In the genomic region with DNA sequence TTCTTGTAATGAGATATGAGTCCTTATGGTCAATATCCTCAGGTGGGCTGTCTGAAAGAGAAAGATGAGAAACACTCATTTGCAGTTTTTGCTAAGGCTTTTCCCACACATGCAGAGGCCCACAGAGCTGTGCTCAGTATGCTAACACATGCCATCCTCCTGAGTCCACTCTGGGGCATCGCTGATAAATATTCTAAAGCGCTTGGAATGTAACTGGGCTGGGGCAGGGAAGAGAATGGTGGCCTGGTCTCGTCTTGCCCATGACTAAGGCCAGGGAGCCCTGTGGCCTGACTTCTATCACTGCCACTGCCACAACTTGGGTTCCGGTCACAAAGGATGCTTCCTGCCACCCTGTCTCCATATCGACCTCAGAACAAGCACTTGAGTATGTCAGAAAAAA, we compare ENCODE assay signal across 23 cellular contexts.
DNase-seq lines count a peak whose midpoint lies in the region; ATAC-seq and TF ChIP-seq lines count a peak whose summit lies in the region.
"Had no signal": no experiment of that assay in that cellular context is flagged by ENCODE, and none has a peak within 500 bp of the region (broad histone marks: within the 10 kb centered on the region; RNA-seq: fewer than 3 reads in every experiment).

No MANE protein-coding gene starts in this region.

- H3K4me1 Mint-ChIP-seq in T-helper 17 cell (peaks cover 81% of the 10 kb centered on the region), nephron (peaks cover 19% of the 10 kb centered on the region)

- WGBS in testis, 2 donors = 84 to 87% methylated on average over 5 of the region's 5 CpGs

- no peak for ATAC-seq in T-helper 17 cell

- no peaks in the 10 kb centered on the region for H3K27me3 ChIP-seq in effector memory CD4-positive, alpha-beta T cell (replicated peaks; ENCODE audit: control insufficient read depth, insufficient read depth, low read length, poor library complexity, severe bottlenecking)
- no peaks in the 10 kb centered on the region for H3K27me3 ChIP-seq in testis
- H3K27me3 ChIP-seq: brain microvascular endothelial cell, Peyer's patch, sigmoid colon had no signal

- peak; percentile 77 for DNase-seq in EH (ENCODE audit: low read depth)
- DNase-seq in T-helper 17 cell = no peak
- DNase-seq in effector memory CD4-positive, alpha-beta T cell = no peak
- no peak for DNase-seq in testis
- DNase-seq in NCI-H187 treated with DMSO at 0.1 percent for 48 hours (lab: John Stamatoyannopoulos, UW) = no peak
- DNase-seq in Ammon's horn (ENCODE audit: low spot score) = no peak
- no peak for DNase-seq in NCI-H1092 (lab: John Stamatoyannopoulos, UW)
- DNase-seq: activated CD8-positive, alpha-beta memory T cell treated with anti-CD3 and anti-CD28 coated beads, Interleukin-2, amount 50 U/mL, for 48 hours; activated naive CD4-positive, alpha-beta T cell; brain microvascular endothelial cell; cortex of kidney; DMS153; KG1; NCI-H2029 treated with DMSO at 0.1 percent for 48 hours; NCI-H446 treated with DMSO at 0.1 percent for 48 hours; NK-92 treated with Interleukin-12 subunit alpha and Interleukin-12 subunit beta, amount 100 ng/mL, for 24 hours; Peyer's patch; posterior cingulate gyrus; sigmoid colon; stimulated activated naive CD4-positive, alpha-beta T cell treated with Interleukin-2 at 50 U/mL for 16 hours; T-helper 9 cell had no signal

- peak overlapping the region; percentile 45 for H3K27ac ChIP-seq in effector memory CD4-positive, alpha-beta T cell (ENCODE audit: insufficient read depth, low read length, poor library complexity, severe bottlenecking)
- H3K27ac ChIP-seq in testis = no peak overlapping the region
- H3K27ac ChIP-seq: brain microvascular endothelial cell, sigmoid colon had no signal

- no peaks in the 10 kb centered on the region for H3K9me3 Mint-ChIP-seq in nephron

- H3K4me3 Mint-ChIP-seq in T-helper 17 cell (peak overlapping the region; percentile 31), nephron (no peak overlapping the region)

- H3K9me3 ChIP-seq in T-helper 17 cell (ENCODE audit: control insufficient read depth, low read length, poor library complexity, severe bottlenecking) (no peaks in the 10 kb centered on the region), testis (no peaks in the 10 kb centered on the region)
- H3K9me3 ChIP-seq in effector memory CD4-positive, alpha-beta T cell (ENCODE audit: control insufficient read depth, low read length) = no peaks in the 10 kb centered on the region
- H3K9me3 ChIP-seq: Peyer's patch, sigmoid colon had no signal

- H3K4me3 ChIP-seq in effector memory CD4-positive, alpha-beta T cell (ENCODE audit: insufficient read depth, low read depth, low read length, poor library complexity, severe bottlenecking) = no peak overlapping the region
- H3K4me3 ChIP-seq in testis = no peak overlapping the region
- H3K4me3 ChIP-seq: lung, Peyer's patch, sigmoid colon had no signal

- TF ChIP-seq CTCF in nephron (IDR thresholded peaks at IDR 0.05; ENCODE audit: unreplicated experiment in 3 of 3) (no peak), testis (IDR thresholded peaks at IDR 0.05) (no peak)

- peaks cover 45% of the 10 kb centered on the region for H3K36me3 ChIP-seq in effector memory CD4-positive, alpha-beta T cell (ENCODE audit: control insufficient read depth, insufficient read depth, low read length)
- H3K36me3 ChIP-seq in testis (ENCODE audit: low read depth, missing control alignments) = no peaks in the 10 kb centered on the region

- no peaks in the 10 kb centered on the region for H3K27me3 Mint-ChIP-seq in T-helper 17 cell
- no peaks in the 10 kb centered on the region for H3K27me3 Mint-ChIP-seq in nephron (ENCODE audit: low read depth)

- H3K36me3 Mint-ChIP-seq in T-helper 17 cell (ENCODE audit: low read depth) = peaks cover 8% of the 10 kb centered on the region
- H3K36me3 Mint-ChIP-seq in nephron (ENCODE audit: low read depth) = peaks cover 25% of the 10 kb centered on the region

- intact Hi-C loops in testis (cut with DNase I; ENCODE audit: low total_unique reads) = no loop called here

- H3K27ac Mint-ChIP-seq in T-helper 17 cell (peak overlapping the region; percentile 92), nephron (peak overlapping the region in 2 of 3 experiments; percentile 17 to 66)

- H3K4me1 ChIP-seq in effector memory CD4-positive, alpha-beta T cell (ENCODE audit: control insufficient read depth, insufficient read depth, low read length, poor library complexity, severe bottlenecking) = peaks cover 50% of the 10 kb centered on the region
- H3K4me1 ChIP-seq in testis = peaks cover 9% of the 10 kb centered on the region
- H3K4me1 ChIP-seq: sigmoid colon had no signal

- TF ChIP-seq POLR2A in testis (IDR thresholded peaks at IDR 0.05) = no peak
